1 cellular context compared by ENCODE assay signal in genomic region chrX:103120748-103121147, GRCh38.
TF ChIP-seq lines count a peak whose summit lies in the region.

No MANE protein-coding gene starts in this region.

TF ChIP-seq in K562, 482 proteins besides CTCF, POLR2A, EP300 and RAD21:
- no peak for TF ChIP-seq SUPT5H (IDR thresholded peaks at IDR 0.05)
- no peak for TF ChIP-seq ZNF79 (CRISPR knock-in tag; IDR thresholded peaks at IDR 0.05; ENCODE audit: low read depth)
- no peak for TF ChIP-seq MLLT1 (IDR thresholded peaks at IDR 0.05)
- TF ChIP-seq MEF2A (IDR thresholded peaks at IDR 0.05; ENCODE audit: control insufficient read depth, low read depth, low read length): no peak
- TF ChIP-seq HNRNPK (IDR thresholded peaks at IDR 0.05; ENCODE audit: low read depth, low read length, poor library complexity, severe bottlenecking): no peak
- no peak for TF ChIP-seq ZBTB9 (CRISPR knock-in tag; IDR thresholded peaks at IDR 0.05)
- TF ChIP-seq GATAD2A (IDR thresholded peaks at IDR 0.05): no peak
- no peak for TF ChIP-seq NCOA6 (IDR thresholded peaks at IDR 0.05)
- TF ChIP-seq RFX1 (IDR thresholded peaks at IDR 0.05): peak; percentile 28; the same call in 1 of the 2 replicates
- TF ChIP-seq ZNF780A (CRISPR knock-in tag; IDR thresholded peaks at IDR 0.05): no peak
- TF ChIP-seq ZBTB34 (CRISPR knock-in tag; IDR thresholded peaks at IDR 0.05): no peak
- no peak for TF ChIP-seq CREB5 (CRISPR knock-in tag; IDR thresholded peaks at IDR 0.05)
- no peak for TF ChIP-seq ADNP (tag; IDR thresholded peaks at IDR 0.05)
- TF ChIP-seq MEF2D (tag; conservative IDR thresholded peaks at IDR 0.05; ENCODE audit: low read depth): 0 out of 2 replicates have a peak, but pooled peaks have one; percentile 51
- TF ChIP-seq ZNF407 (IDR thresholded peaks at IDR 0.05; ENCODE audit: low read depth): no peak
- TF ChIP-seq KDM5B (IDR thresholded peaks at IDR 0.05; ENCODE audit: insufficient replicate concordance, low read depth, low read length): no peak
- TF ChIP-seq BDP1 (IDR thresholded peaks at IDR 0.05; ENCODE audit: insufficient read depth, insufficient read length): no peak
- TF ChIP-seq PKNOX1 (IDR thresholded peaks at IDR 0.05): 0 out of 2 replicates have a peak, but pooled peaks have one; percentile 21
- no peak for TF ChIP-seq THRB (CRISPR knock-in tag; conservative IDR thresholded peaks at IDR 0.05)
- no peak for TF ChIP-seq ZNF75A (CRISPR knock-in tag; IDR thresholded peaks at IDR 0.05)
- no peak for TF ChIP-seq ZBTB7A (IDR thresholded peaks at IDR 0.05; ENCODE audit: borderline replicate concordance, control insufficient read depth, low read depth, low read length)
- TF ChIP-seq FOXP4 (CRISPR knock-in tag; IDR thresholded peaks at IDR 0.05; ENCODE audit: borderline replicate concordance): no peak
- no peak for TF ChIP-seq HMGN3 (IDR thresholded peaks at IDR 0.05; ENCODE audit: borderline replicate concordance, extremely low read depth, insufficient read length, low read depth, low read length)
- no peak for TF ChIP-seq ZBTB1 (CRISPR knock-in tag; IDR thresholded peaks at IDR 0.05; ENCODE audit: borderline replicate concordance, low read depth)
- TF ChIP-seq TAF7 (tag; IDR thresholded peaks at IDR 0.05): no peak
